10 cellular contexts compared by ENCODE assay signal in genomic region chr4:104424368-104424921, GRCh38.
A peak's percentile ranks its signal among the peaks of the same experiment; 100 is the strongest.
DNase-seq lines count a peak whose midpoint lies in the region; ATAC-seq and TF ChIP-seq lines count a peak whose summit lies in the region.
"Had no signal": no experiment of that assay in that cellular context is flagged by ENCODE, and none has a peak within 500 bp of the region (broad histone marks: within the 10 kb centered on the region; RNA-seq: fewer than 3 reads in every experiment).

No MANE protein-coding gene starts in this region.

- no peak overlapping the region for H3K9ac ChIP-seq in mammary epithelial cell (ENCODE audit: insufficient read depth, low read length)

- CTCF ChIA-PET in mammary epithelial cell (lab: Charles Lee; ENCODE audit: low non-redundant PET): no interaction called here

- H3K9me3 ChIP-seq in breast epithelium: no peaks in the 10 kb centered on the region
- no peaks in the 10 kb centered on the region for H3K9me3 ChIP-seq in mammary epithelial cell (replicated peaks; ENCODE audit: insufficient read depth, low read length)

- H3K27ac ChIP-seq in breast epithelium: no peak overlapping the region
- no peak overlapping the region for H3K27ac ChIP-seq in mammary epithelial cell (ENCODE audit: insufficient read depth, low read depth, low read length)

- H3K4me3 Mint-ChIP-seq in nephron progenitor cell (peak overlapping the region; percentile 66), type B pancreatic cell (peak overlapping the region; percentile 68), natural killer cell (no peak overlapping the region)
- H3K4me3 Mint-ChIP-seq: activated T-helper 1 cell treated with anti-CD3 and anti-CD28 coated beads, Interleukin-12 subunit alpha, Interleukin-12 subunit beta, Interleukin-2, Interleukin-4 antibody, amounts not matched to agents 30 ng/mL and 10 ng/mL and 1 ng/mL, durations not matched to agents 14 hours and 24 hours and 36 hours had no signal

- no peak overlapping the region for H3K4me2 ChIP-seq in mammary epithelial cell (ENCODE audit: insufficient read depth, low read depth, low read length)

- dilution Hi-C loops in mammary epithelial cell (cut with HindIII; ENCODE audit: low sequenced_read_pairs): no loop called here

- H3K36me3 Mint-ChIP-seq in nephron progenitor cell (ENCODE audit: low read depth): no peaks in the 10 kb centered on the region
- no peaks in the 10 kb centered on the region for H3K36me3 Mint-ChIP-seq in type B pancreatic cell
- H3K36me3 Mint-ChIP-seq in natural killer cell: no peaks in the 10 kb centered on the region

- WGBS in mammary epithelial cell (ENCODE audit: low coverage, missing lambda C conversion rate): 59% methylated on average over 8 of the region's 8 CpGs

- intact Hi-C loops in breast epithelium (cut with DNase I; ENCODE audit: low total_unique reads) (no loop called here), mammary epithelial cell (cut with micrococcal nuclease) (no loop called here), natural killer cell (cut with micrococcal nuclease) (no loop called here)

- DNase-seq in breast epithelium (ENCODE audit: low spot score in 2 of 2) (no peak), mammary epithelial cell (no peak), epithelial cell of proximal tubule (ENCODE audit: low read depth) (no peak), nephron progenitor cell (no peak), type B pancreatic cell (ENCODE audit: extremely low spot score, unreplicated experiment) (no peak), natural killer cell (no peak)
- DNase-seq in NK-92 treated with Interleukin-12 subunit alpha and Interleukin-12 subunit beta, amount 100 ng/mL, for 24 hours (lab: John Stamatoyannopoulos, UW): no peak
- no peak for DNase-seq in activated CD4-positive, alpha-beta T cell treated with anti-CD3 and anti-CD28 coated beads for 48 hours

- H3K27ac Mint-ChIP-seq in nephron progenitor cell: peak overlapping the region; percentile 92
- no peak overlapping the region for H3K27ac Mint-ChIP-seq in type B pancreatic cell
- H3K27ac Mint-ChIP-seq in natural killer cell: no peak overlapping the region
- H3K27ac Mint-ChIP-seq: activated T-helper 1 cell treated with anti-CD3 and anti-CD28 coated beads, Interleukin-12 subunit alpha, Interleukin-12 subunit beta, Interleukin-2, Interleukin-4 antibody, amounts not matched to agents 30 ng/mL and 10 ng/mL and 1 ng/mL, durations not matched to agents 14 hours and 24 hours and 36 hours had no signal

- TF ChIP-seq CTCF in breast epithelium (IDR thresholded peaks at IDR 0.05) (no peak), mammary epithelial cell (conservative IDR thresholded peaks at IDR 0.05 in 1 of 2, IDR thresholded peaks at IDR 0.05 in 1 of 2; ENCODE audit: extremely low read depth in 1 of 2, insufficient read depth in 1 of 2, low read depth in 1 of 2, low read length in 2 of 2) (no peak), epithelial cell of proximal tubule (conservative IDR thresholded peaks at IDR 0.05; ENCODE audit: low read depth, low read length) (no peak), nephron progenitor cell (IDR thresholded peaks at IDR 0.05) (no peak), type B pancreatic cell (conservative IDR thresholded peaks at IDR 0.05) (no peak), natural killer cell (IDR thresholded peaks at IDR 0.05) (no peak)

- H3K4me3 ChIP-seq in breast epithelium: peak overlapping the region; percentile 3 to 39 (median 34)
- H3K4me3 ChIP-seq in mammary epithelial cell (replicated peaks in 1 of 3; ENCODE audit: insufficient read depth in 1 of 3, low read depth in 2 of 3, low read length in 3 of 3): no peak overlapping the region
- peak overlapping the region; percentile 60 for H3K4me3 ChIP-seq in epithelial cell of proximal tubule (ENCODE audit: low read depth, low read length)

- BruUV-seq in mammary epithelial cell (replicated peaks; lab: Mats Ljungman, UMichigan): no TSS peak

- H3K4me1 Mint-ChIP-seq in nephron progenitor cell (peaks cover 59% of the 10 kb centered on the region), type B pancreatic cell (ENCODE audit: unreplicated experiment) (peaks cover 24% of the 10 kb centered on the region), natural killer cell (no peaks in the 10 kb centered on the region)

- H3K27me3 Mint-ChIP-seq in nephron progenitor cell (ENCODE audit: low read depth, poor library complexity) (no peaks in the 10 kb centered on the region), type B pancreatic cell (peaks cover 9% of the 10 kb centered on the region), natural killer cell (ENCODE audit: low read depth in 2 of 2) (no peaks in the 10 kb centered on the region)

- in situ Hi-C loops in mammary epithelial cell (cut with MboI; ENCODE audit: low sequenced_read_pairs in 2 of 2): no loop called here

- no peak for ATAC-seq in natural killer cell
- ATAC-seq: sciatic nerve had no signal

- H2AFZ ChIP-seq in mammary epithelial cell (ENCODE audit: low read depth, low read length): no peak overlapping the region

- H3K27me3 ChIP-seq in breast epithelium: no peaks in the 10 kb centered on the region
- no peaks in the 10 kb centered on the region for H3K27me3 ChIP-seq in mammary epithelial cell (ENCODE audit: insufficient read depth, low read length)

- no peaks in the 10 kb centered on the region for H3K36me3 ChIP-seq in breast epithelium
- H3K36me3 ChIP-seq in mammary epithelial cell (ENCODE audit: insufficient read depth, low read length): no peaks in the 10 kb centered on the region

- no peaks in the 10 kb centered on the region for H3K4me1 ChIP-seq in breast epithelium
- no peaks in the 10 kb centered on the region for H3K4me1 ChIP-seq in mammary epithelial cell (ENCODE audit: insufficient read depth, low read length)

- no peaks in the 10 kb centered on the region for H4K20me1 ChIP-seq in mammary epithelial cell (ENCODE audit: insufficient read depth, low read length)

- H3K9me3 Mint-ChIP-seq in nephron progenitor cell: peaks cover 18% of the 10 kb centered on the region
- H3K9me3 Mint-ChIP-seq in type B pancreatic cell: peaks cover 5% of the 10 kb centered on the region
- H3K9me3 Mint-ChIP-seq in natural killer cell: no peaks in the 10 kb centered on the region

- no peaks in the 10 kb centered on the region for H3K79me2 ChIP-seq in mammary epithelial cell (ENCODE audit: insufficient read depth, low read length)

- no peak for TF ChIP-seq POLR2A in breast epithelium (IDR thresholded peaks at IDR 0.05)

Comparison
In these comparisons a context has a peak if more than half of its experiments do, and no peak if none do; other contexts are left out.
1. H3K4me3 ChIP-seq: peak in breast epithelium (3 of 3) and epithelial cell of proximal tubule (single experiment); none in mammary epithelial cell (0 of 3).